In genomic region chr2:38692636-38693318, GRCh38 we compare ENCODE assay signal across 1 cellular context.
TF ChIP-seq lines count a peak whose summit lies in the region.

No MANE protein-coding gene starts in this region.

TF ChIP-seq in HepG2, 621 proteins besides CTCF, POLR2A, EP300 and RAD21 (continued from another document and continues in another):
- 0 out of 2 replicates have a peak, but pooled peaks have one; percentile 35 for TF ChIP-seq ZNF362 (CRISPR knock-in tag; IDR thresholded peaks at IDR 0.05; ENCODE audit: borderline replicate concordance)
- TF ChIP-seq MAFG (CRISPR knock-in tag; IDR thresholded peaks at IDR 0.05): no peak
- no peak for TF ChIP-seq PAX8 (CRISPR knock-in tag; IDR thresholded peaks at IDR 0.05; ENCODE audit: borderline replicate concordance)
- TF ChIP-seq POLR2AphosphoS5 (IDR thresholded peaks at IDR 0.05; ENCODE audit: low read depth, low read length): no peak
- TF ChIP-seq RNF2 (conservative IDR thresholded peaks at IDR 0.05; ENCODE audit: low read depth): no peak
- TF ChIP-seq ZNF512 (CRISPR knock-in tag; IDR thresholded peaks at IDR 0.05): no peak
- no peak for TF ChIP-seq JUND (CRISPR knock-in tag; IDR thresholded peaks at IDR 0.05)
- no peak for TF ChIP-seq MTA3 (CRISPR knock-in tag; IDR thresholded peaks at IDR 0.05)
- TF ChIP-seq ZNF281 (CRISPR knock-in tag; IDR thresholded peaks at IDR 0.05; ENCODE audit: borderline replicate concordance): no peak
- TF ChIP-seq ATAD3A (CRISPR knock-in tag; IDR thresholded peaks at IDR 0.05): no peak
- no peak for TF ChIP-seq ZZZ3 (CRISPR knock-in tag; IDR thresholded peaks at IDR 0.05; ENCODE audit: borderline replicate concordance)
- TF ChIP-seq TFAP4 (IDR thresholded peaks at IDR 0.05; ENCODE audit: borderline replicate concordance, low read depth): peak; percentile 30; the same call in 1 of the 2 replicates
- TF ChIP-seq ZNF691 (CRISPR knock-in tag; IDR thresholded peaks at IDR 0.05; ENCODE audit: borderline replicate concordance, low read depth): no peak
- no peak for TF ChIP-seq TCF7 (IDR thresholded peaks at IDR 0.05; ENCODE audit: low read depth)
- no peak for TF ChIP-seq ZBTB25 (CRISPR knock-in tag; IDR thresholded peaks at IDR 0.05)
- TF ChIP-seq RBM39 (IDR thresholded peaks at IDR 0.05; ENCODE audit: low read depth, low read length, poor library complexity, severe bottlenecking): no peak
- TF ChIP-seq ELF1 (CRISPR knock-in tag; IDR thresholded peaks at IDR 0.05): 0 out of 2 replicates have a peak, but pooled peaks have one; percentile 28
- TF ChIP-seq ZNF484 (CRISPR knock-in tag; IDR thresholded peaks at IDR 0.05; ENCODE audit: borderline replicate concordance, low read depth): no peak
- TF ChIP-seq KDM2A (CRISPR knock-in tag; IDR thresholded peaks at IDR 0.05; ENCODE audit: borderline replicate concordance, low read depth): peak; percentile 36; the same call in 1 of the 2 replicates
- no peak for TF ChIP-seq MED13 (CRISPR knock-in tag; IDR thresholded peaks at IDR 0.05)
- TF ChIP-seq IKZF4 (CRISPR knock-in tag; IDR thresholded peaks at IDR 0.05; ENCODE audit: borderline replicate concordance, low read depth, not compliant biosample characterization): no peak
- no peak for TF ChIP-seq U2AF2 (IDR thresholded peaks at IDR 0.05; ENCODE audit: low read depth, low read length)
- TF ChIP-seq MAFF (IDR thresholded peaks at IDR 0.05; ENCODE audit: low read depth, low read length): no peak
- no peak for TF ChIP-seq ZNF589 (CRISPR knock-in tag; conservative IDR thresholded peaks at IDR 0.05)
- peak; percentile 87 for TF ChIP-seq MED1 (CRISPR knock-in tag; IDR thresholded peaks at IDR 0.05)
- no peak for TF ChIP-seq ZNF597 (CRISPR knock-in tag; IDR thresholded peaks at IDR 0.05)
- TF ChIP-seq PBX2 (CRISPR knock-in tag; IDR thresholded peaks at IDR 0.05): no peak
- no peak for TF ChIP-seq ELF4 (CRISPR knock-in tag; IDR thresholded peaks at IDR 0.05; ENCODE audit: borderline replicate concordance)
- no peak for TF ChIP-seq ZNF879 (CRISPR knock-in tag; IDR thresholded peaks at IDR 0.05)
- TF ChIP-seq CHD2 (IDR thresholded peaks at IDR 0.05; ENCODE audit: low read depth, low read length): no peak
- TF ChIP-seq GATAD1 (CRISPR knock-in tag; IDR thresholded peaks at IDR 0.05): no peak
- peak; percentile 74 for TF ChIP-seq DPF2 (CRISPR knock-in tag; IDR thresholded peaks at IDR 0.05; ENCODE audit: borderline replicate concordance, low read depth)
- no peak for TF ChIP-seq ZNF704 (CRISPR knock-in tag; IDR thresholded peaks at IDR 0.05; ENCODE audit: borderline replicate concordance)
- peak; percentile 77; the same call in 1 of the 2 replicates for TF ChIP-seq ZNF414 (CRISPR knock-in tag; IDR thresholded peaks at IDR 0.05)
- TF ChIP-seq MAFK (conservative IDR thresholded peaks at IDR 0.05 in 1 of 2, IDR thresholded peaks at IDR 0.05 in 1 of 2; ENCODE audit: low read length in 2 of 2): no peak
- TF ChIP-seq TBP (CRISPR knock-in tag; IDR thresholded peaks at IDR 0.05): no peak
- peak; percentile 48; the same call in 1 of the 2 replicates for TF ChIP-seq MXD4 (CRISPR knock-in tag; IDR thresholded peaks at IDR 0.05)
- no peak for TF ChIP-seq ZNF253 (CRISPR knock-in tag; IDR thresholded peaks at IDR 0.05; ENCODE audit: borderline replicate concordance)
- TF ChIP-seq TMF1 (CRISPR knock-in tag; IDR thresholded peaks at IDR 0.05; ENCODE audit: low read depth): no peak
- peak; percentile 84; the same call in 1 of the 2 replicates for TF ChIP-seq HIC2 (CRISPR knock-in tag; IDR thresholded peaks at IDR 0.05; ENCODE audit: low read depth)
- TF ChIP-seq MTF2 (CRISPR knock-in tag; IDR thresholded peaks at IDR 0.05; ENCODE audit: borderline replicate concordance): no peak
- no peak for TF ChIP-seq RBFOX2 (IDR thresholded peaks at IDR 0.05; ENCODE audit: low read depth, low read length)
